9 cellular contexts compared by ENCODE assay signal in genomic region chrX:152817082-152817744, GRCh38. TPM values are rescaled to one million over a fixed set of nuclear protein-coding genes. Genes with fewer than 3 reads are reported as not detected.
DNase-seq lines count a peak whose midpoint lies in the region; ATAC-seq and TF ChIP-seq lines count a peak whose summit lies in the region.
"Had no signal": no experiment of that assay in that cellular context is flagged by ENCODE, and none has a peak within 500 bp of the region (broad histone marks: within the 10 kb centered on the region; RNA-seq: fewer than 3 reads in every experiment).

No MANE protein-coding gene starts in this region.

- peak; percentile 76 for ATAC-seq in left lobe of liver
- ATAC-seq in GM18502 (IDR thresholded peaks at IDR 0.05; ENCODE audit: poor library complexity, unreplicated experiment): no peak
- ATAC-seq in GM18861 (IDR thresholded peaks at IDR 0.05; ENCODE audit: unreplicated experiment): no peak

- H3F3A ChIP-seq in Loucy (ENCODE audit: low read depth): no peaks in the 10 kb centered on the region

- no peak overlapping the region for H3K9ac ChIP-seq in Loucy (ENCODE audit: low read depth, low read length, poor library complexity, severe bottlenecking)

- peaks cover 27% of the 10 kb centered on the region for H3K4me1 ChIP-seq in Loucy (ENCODE audit: insufficient read depth, low read length, poor library complexity, severe bottlenecking)

- no peaks in the 10 kb centered on the region for H3K9me2 ChIP-seq in Loucy (replicated peaks; ENCODE audit: low read depth, low read length)

- H3K4me3 ChIP-seq in Loucy (ENCODE audit: low read length, poor library complexity, severe bottlenecking): peak overlapping the region; percentile 39

- H3K4me2 ChIP-seq in Loucy (ENCODE audit: low read depth, low read length, poor library complexity, severe bottlenecking): peak overlapping the region; percentile 29

- H2AFZ ChIP-seq in Loucy (ENCODE audit: low read length): peak overlapping the region; percentile 84

- H3K79me2 ChIP-seq in Loucy (ENCODE audit: insufficient read depth, low read length): no peaks in the 10 kb centered on the region

- no peaks in the 10 kb centered on the region for H4K20me1 ChIP-seq in Loucy (ENCODE audit: insufficient read depth, low read length, poor library complexity, severe bottlenecking)

- H3K36me3 ChIP-seq in Loucy (ENCODE audit: insufficient read depth, low read length): no peaks in the 10 kb centered on the region

- TF ChIP-seq CTCF in Loucy (conservative IDR thresholded peaks at IDR 0.05; ENCODE audit: low read length): peak; percentile 62

- DNase-seq in ELF-1 (ENCODE audit: low read depth, low spot score) (peak; percentile 32), amniotic epithelial cell (ENCODE audit: low read depth) (peak; percentile 27), left lobe of liver (ENCODE audit: low spot score) (peak; percentile 52)
- no peak for DNase-seq in activated effector memory CD4-positive, alpha-beta T cell treated with Interleukin-2 at 50 U/mL for 16 hours
- no peak for DNase-seq in activated CD8-positive, alpha-beta memory T cell treated with anti-CD3 and anti-CD28 coated beads, Interleukin-2, amount 50 U/mL, for 4 hours

- no peaks in the 10 kb centered on the region for H3K9me3 ChIP-seq in Loucy (ENCODE audit: insufficient read depth, low read depth, low read length)

- no peaks in the 10 kb centered on the region for H3K27me3 ChIP-seq in Loucy (ENCODE audit: insufficient read depth, low read length, poor library complexity, severe bottlenecking)

RNA-seq across cellular contexts. Expression of gene CETN2, which starts 13.3 kb away (rescaled TPM):
- 12.2 TPM for total RNA-seq in left lobe of liver

RNA-seq across cellular contexts. Expression of gene NSDHL, which starts 13.7 kb away (rescaled TPM):
- 22.0 TPM for total RNA-seq in left lobe of liver

RNA-seq across cellular contexts. Expression of gene MAGEA6, which starts 47.7 kb away (rescaled TPM):
- 0.25 TPM for total RNA-seq in left lobe of liver
- total RNA-seq: T-helper 2 cell treated with Interferon-gamma antibody and Interleukin-4, amounts not matched to agents 100 ng/mL and 5 ng/mL, for 36 hours had no signal

RNA-seq across cellular contexts. Expression of gene CSAG3, which starts 58.2 kb away (rescaled TPM):
- not detected for total RNA-seq in left lobe of liver
- total RNA-seq: T-helper 2 cell treated with Interferon-gamma antibody and Interleukin-4, amounts not matched to agents 100 ng/mL and 5 ng/mL, for 36 hours had no signal

Comparison
In these comparisons a context has a peak if more than half of its experiments do, and no peak if none do; other contexts are left out.
1. DNase-seq: peak in ELF-1 (single experiment), amniotic epithelial cell (single experiment) and left lobe of liver (single experiment); none in activated effector memory CD4-positive, alpha-beta T cell treated with Interleukin-2 at 50 U/mL for 16 hours (single experiment) and activated CD8-positive, alpha-beta memory T cell treated with anti-CD3 and anti-CD28 coated beads, Interleukin-2, amount 50 U/mL, for 4 hours (single experiment).